1 cellular context compared by ENCODE assay signal in genomic region chr17:62737513-62737912, GRCh38.
TF ChIP-seq lines count a peak whose summit lies in the region.

No MANE protein-coding gene starts in this region.

TF ChIP-seq in GM12878, 131 proteins besides CTCF, POLR2A, EP300 and RAD21 (continued from another document):
- TF ChIP-seq ZNF687 (IDR thresholded peaks at IDR 0.05), result no peak
- TF ChIP-seq SMAD5 (IDR thresholded peaks at IDR 0.05; ENCODE audit: low read depth), result no peak
- TF ChIP-seq IKZF2 (IDR thresholded peaks at IDR 0.05), result no peak
- TF ChIP-seq HDAC2 (IDR thresholded peaks at IDR 0.05), result no peak
